ENCODE assay signal across 1 cellular context in the genomic region with DNA sequence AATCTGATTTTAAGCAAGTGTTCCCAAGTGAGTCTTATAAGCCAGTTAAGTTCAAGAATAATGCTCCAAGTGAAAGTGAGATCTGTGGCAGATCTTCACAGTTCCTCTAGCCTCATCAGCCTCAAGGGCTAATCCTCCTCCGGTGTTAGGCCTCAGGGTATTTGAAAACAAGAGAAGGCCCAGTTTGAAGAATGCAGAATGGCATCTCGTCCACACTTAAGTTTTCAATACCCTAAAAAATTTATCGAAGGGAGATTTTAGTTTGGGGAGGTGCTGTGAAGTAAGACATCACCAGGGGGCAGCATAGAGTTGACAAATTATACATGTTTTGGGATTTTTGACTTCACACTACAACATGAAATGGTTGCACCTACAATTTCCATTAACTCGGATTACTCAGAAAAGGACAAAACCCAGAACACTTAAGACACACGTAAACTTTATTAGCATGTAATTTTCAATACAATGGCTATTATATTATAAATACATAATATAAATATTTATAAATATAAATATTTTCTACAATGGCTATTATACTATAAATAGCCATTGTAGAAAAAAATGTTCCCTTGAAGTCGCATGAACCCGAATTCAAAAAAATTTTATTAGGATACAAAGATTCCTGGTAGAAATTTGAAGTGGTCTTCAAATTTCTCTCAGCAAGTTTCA.
A peak's percentile ranks its signal among the peaks of the same experiment; 100 is the strongest.
TF ChIP-seq lines count a peak whose summit lies in the region.

No MANE protein-coding gene starts in this region.

TF ChIP-seq in HepG2, 621 proteins besides CTCF, POLR2A, EP300 and RAD21:
- TF ChIP-seq REXO4 (CRISPR knock-in tag; IDR thresholded peaks at IDR 0.05; ENCODE audit: borderline replicate concordance) = no peak
- TF ChIP-seq ZNF430 (CRISPR knock-in tag; IDR thresholded peaks at IDR 0.05) = no peak
- TF ChIP-seq STAG1 (CRISPR knock-in tag; IDR thresholded peaks at IDR 0.05) = peak; percentile 68
- TF ChIP-seq SMC3 (IDR thresholded peaks at IDR 0.05; ENCODE audit: low read length) = peak; percentile 78
- TF ChIP-seq, protein P1, sequence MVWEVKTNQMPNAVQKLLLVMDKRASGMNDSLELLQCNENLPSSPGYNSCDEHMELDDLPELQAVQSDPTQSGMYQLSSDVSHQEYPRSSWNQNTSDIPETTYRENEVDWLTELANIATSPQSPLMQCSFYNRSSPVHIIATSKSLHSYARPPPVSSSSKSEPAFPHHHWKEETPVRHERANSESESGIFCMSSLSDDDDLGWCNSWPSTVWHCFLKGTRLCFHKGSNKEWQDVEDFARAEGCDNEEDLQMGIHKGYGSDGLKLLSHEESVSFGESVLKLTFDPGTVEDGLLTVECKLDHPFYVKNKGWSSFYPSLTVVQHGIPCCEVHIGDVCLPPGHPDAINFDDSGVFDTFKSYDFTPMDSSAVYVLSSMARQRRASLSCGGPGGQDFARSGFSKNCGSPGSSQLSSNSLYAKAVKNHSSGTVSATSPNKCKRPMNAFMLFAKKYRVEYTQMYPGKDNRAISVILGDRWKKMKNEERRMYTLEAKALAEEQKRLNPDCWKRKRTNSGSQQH (CRISPR knock-in tag; IDR thresholded peaks at IDR 0.05; ENCODE audit: low read depth) = no peak
- no peak for TF ChIP-seq ZNF160 (CRISPR knock-in tag; IDR thresholded peaks at IDR 0.05)
- no peak for TF ChIP-seq ARNTL (CRISPR knock-in tag; IDR thresholded peaks at IDR 0.05)
- TF ChIP-seq MXD4 (CRISPR knock-in tag; IDR thresholded peaks at IDR 0.05) = no peak
